ENCODE assay signal across 20 cellular contexts in genomic region chr4:176261481-176261880, GRCh38. TPM values are rescaled to one million over a fixed set of nuclear protein-coding genes. Genes with fewer than 3 reads are reported as not detected.
DNase-seq lines count a peak whose midpoint lies in the region; ATAC-seq and TF ChIP-seq lines count a peak whose summit lies in the region.
"Had no signal": no experiment of that assay in that cellular context is flagged by ENCODE, and none has a peak within 500 bp of the region (broad histone marks: within the 10 kb centered on the region; RNA-seq: fewer than 3 reads in every experiment).

No MANE protein-coding gene starts in this region.

- H3K56ac ChIP-seq in IMR-90 (ENCODE audit: extremely low read depth, insufficient read depth, low read length) = 0 out of 2 replicates have a peak overlapping the region, but pooled peaks have one; percentile 24

- H2AK9ac ChIP-seq in IMR-90 (replicated peaks; ENCODE audit: low read depth, low read length, poor library complexity) = no peak overlapping the region

- peak overlapping the region; percentile 32; the same call in 1 of the 2 replicates for H2BK20ac ChIP-seq in IMR-90 (ENCODE audit: low read depth, low read length)

- H3K9me3 ChIP-seq in IMR-90 (ENCODE audit: control insufficient read depth, insufficient read depth, low read length) (no peaks in the 10 kb centered on the region), HAP-1 (no peaks in the 10 kb centered on the region)

- BruUV-seq in IMR-90 (replicated peaks; lab: Mats Ljungman, UMichigan) = no TSS peak

- peak; percentile 50 for ATAC-seq in IMR-90 (ENCODE audit: low read depth)
- ATAC-seq in activated T-cell treated with anti-CD3 and anti-CD28 coated beads, Interleukin-2, amount 50 U/mL, for 4 hours = no peak
- no peak for ATAC-seq in HG02885 (IDR thresholded peaks at IDR 0.05; ENCODE audit: poor library complexity, unreplicated experiment)
- ATAC-seq: GM23338, SK-N-SH treated with all-trans-retinoic acid at 6 μM for 48 hours had no signal

- H3K14ac ChIP-seq in IMR-90 (replicated peaks; ENCODE audit: low read depth, low read length) = no peak overlapping the region; the same call in 1 of the 2 replicates

- H4K5ac ChIP-seq in IMR-90 (ENCODE audit: low read depth, low read length) = no peak overlapping the region; the same call in 1 of the 2 replicates

- H4K20me1 ChIP-seq in IMR-90 (ENCODE audit: insufficient read depth, low read length) = no peaks in the 10 kb centered on the region

- peaks cover 7% of the 10 kb centered on the region for H3K27me3 Mint-ChIP-seq in activated T-cell treated with anti-CD3 and anti-CD28 coated beads, Interleukin-2, amount 50 U/mL, for 4 hours (ENCODE audit: low read depth)

- H3K36me3 Mint-ChIP-seq in activated T-cell treated with anti-CD3 and anti-CD28 coated beads, Interleukin-2, amount 50 U/mL, for 4 hours (ENCODE audit: insufficient read depth) = no peaks in the 10 kb centered on the region
- H3K36me3 Mint-ChIP-seq: CD14-positive monocyte had no signal

- peak overlapping the region; percentile 76; the same call in 1 of the 2 replicates for H2BK120ac ChIP-seq in IMR-90 (ENCODE audit: low read depth, low read length)

- H2BK5ac ChIP-seq in IMR-90 (ENCODE audit: low read depth, low read length, poor library complexity, severe bottlenecking) = peak overlapping the region; percentile 94

- H2AFZ ChIP-seq in IMR-90 (replicated peaks; ENCODE audit: low read length, poor library complexity) = no peak overlapping the region
- H2AFZ ChIP-seq: GM23338 had no signal

- no peaks in the 10 kb centered on the region for H3K79me1 ChIP-seq in IMR-90 (ENCODE audit: low read depth in 1 of 2, low read length in 2 of 2)

- H3K9me1 ChIP-seq in IMR-90 (ENCODE audit: insufficient read depth, low read length) = no peaks in the 10 kb centered on the region; the same call in 1 of the 2 replicates

- no peak overlapping the region for H3K4me2 ChIP-seq in IMR-90 (ENCODE audit: low read depth, low read length)
- H3K4me2 ChIP-seq: GM23338 had no signal

- H3K27ac ChIP-seq in IMR-90 (ENCODE audit: insufficient read depth, low read length) = no peak overlapping the region

- intact Hi-C loops in IMR-90 (cut with micrococcal nuclease) = no loop called here

- H3K4ac ChIP-seq in IMR-90 (ENCODE audit: low read depth, low read length) = peak overlapping the region; percentile 59; the same call in 1 of the 2 replicates

- POLR2A ChIA-PET in IMR-90 (lab: Charles Lee; ENCODE audit: unreplicated experiment) = interaction anchor here (0.6 to 1.4 kb wide), 2 partner anchors 9 to 62 kb away, joined by 5 to 16 read pairs; no protein-coding TSS in a partner anchor

- H3K4me3 Mint-ChIP-seq in activated T-cell treated with anti-CD3 and anti-CD28 coated beads, Interleukin-2, amount 50 U/mL, for 4 hours = no peak overlapping the region
- H3K4me3 Mint-ChIP-seq: CD14-positive monocyte, GM23338 had no signal

- no peak overlapping the region for H3K4me3 ChIP-seq in IMR-90 (ENCODE audit: insufficient read depth, low read depth, low read length)
- no peak overlapping the region for H3K4me3 ChIP-seq in skeletal muscle cell (ENCODE audit: low read depth, low read length)
- no peak overlapping the region for H3K4me3 ChIP-seq in HAP-1
- H3K4me3 ChIP-seq: GM23338 had no signal

- peak overlapping the region; percentile 31 to 84; a peak in 1 of 4 replicates for H4K8ac ChIP-seq in IMR-90 (ENCODE audit: low read depth in 2 of 2, low read length in 2 of 2)

- H3K4me1 ChIP-seq in IMR-90 (ENCODE audit: control insufficient read depth, insufficient read depth, low read length) (peaks cover 17% of the 10 kb centered on the region), HAP-1 (peaks cover 9% of the 10 kb centered on the region)

- WGBS in IMR-90 (ENCODE audit: extremely low coverage in 2 of 2, insufficient read length in 1 of 2), 2 experiments = 40% methylated on average over 1 of the region's 3 CpGs; no CpG with 5 or more reads in 1 of the 2 experiments

- TF ChIP-seq CTCF in IMR-90 (conservative IDR thresholded peaks at IDR 0.05; ENCODE audit: low read depth, low read length) = no peak

- no peak overlapping the region for H3K23ac ChIP-seq in IMR-90 (ENCODE audit: low read depth, low read length)

- in situ Hi-C loops in IMR-90 (cut with MboI; ENCODE audit: low sequenced_read_pairs) = no loop called here
- in situ Hi-C loops in HAP-1 (cut with MboI; ENCODE audit: low sequenced_read_pairs) = no loop called here

- H3K9ac ChIP-seq in IMR-90 (ENCODE audit: low read depth, low read length) = no peak overlapping the region

- 0 out of 2 replicates have a peak overlapping the region, but pooled peaks have one; percentile 48 for H2AK5ac ChIP-seq in IMR-90 (ENCODE audit: low read depth, low read length)

- H3K4me1 Mint-ChIP-seq in activated T-cell treated with anti-CD3 and anti-CD28 coated beads, Interleukin-2, amount 50 U/mL, for 4 hours (ENCODE audit: low read depth) = no peaks in the 10 kb centered on the region
- H3K4me1 Mint-ChIP-seq: CD14-positive monocyte, GM23338 had no signal

- peak overlapping the region; percentile 74; the same call in 1 of the 2 replicates for H3K18ac ChIP-seq in IMR-90 (ENCODE audit: low read depth, low read length)

- no peak overlapping the region for H2BK15ac ChIP-seq in IMR-90 (ENCODE audit: low read depth, low read length)

- H3K9me3 Mint-ChIP-seq in activated T-cell treated with anti-CD3 and anti-CD28 coated beads, Interleukin-2, amount 50 U/mL, for 4 hours = no peaks in the 10 kb centered on the region
- H3K9me3 Mint-ChIP-seq: GM23338 had no signal

- dilution Hi-C loops in IMR-90 (cut with HindIII; ENCODE audit: low sequenced_read_pairs, unreplicated experiment) = no loop called here

- TF ChIP-seq RAD21 in IMR-90 (IDR thresholded peaks at IDR 0.05; ENCODE audit: low read length) = no peak

- no peaks in the 10 kb centered on the region for H3K36me3 ChIP-seq in IMR-90 (ENCODE audit: control insufficient read depth, insufficient read depth, low read length)
- no peaks in the 10 kb centered on the region for H3K36me3 ChIP-seq in HAP-1 (replicated peaks)

- TF ChIP-seq POLR2A in IMR-90 (IDR thresholded peaks at IDR 0.05; ENCODE audit: low read depth, low read length) = no peak

- CTCF ChIA-PET in IMR-90 (lab: Yijun Ruan, JAX) = no interaction called here

- H3K27me3 ChIP-seq in IMR-90 (ENCODE audit: control insufficient read depth, insufficient read depth, low read length) (no peaks in the 10 kb centered on the region), HAP-1 (ENCODE audit: low read depth) (no peaks in the 10 kb centered on the region)

- no peak overlapping the region for H4K91ac ChIP-seq in IMR-90 (ENCODE audit: insufficient read depth, low read depth, low read length)

- DNase-seq in IMR-90 (peak; percentile 80), fibroblast of gingiva (ENCODE audit: low read depth) (peak; percentile 57), iris pigment epithelial cell (ENCODE audit: low read depth) (peak; percentile 72), skeletal muscle cell (ENCODE audit: low read depth) (peak; percentile 89), HAP-1 (ENCODE audit: low spot score in 2 of 2) (no peak)
- DNase-seq in activated T-cell treated with anti-CD3 and anti-CD28 coated beads, Interleukin-2, amount 50 U/mL, for 4 hours = no peak
- no peak for DNase-seq in activated CD4-positive, alpha-beta T cell treated with anti-CD3 and anti-CD28 coated beads, Interleukin-2, amount 50 U/mL, for 4 hours
- DNase-seq: DMS79, NCI-H1105 treated with DMSO at 0.1 percent for 48 hours, NCI-H1694, NCI-H2081 treated with DMSO at 0.1 percent for 48 hours, NCI-H748 treated with DMSO at 0.1 percent for 48 hours, OCI-M1, SHP77 had no signal

TF ChIP-seq in IMR-90, 13 proteins besides CTCF, POLR2A, EP300 and RAD21 (continues in another document):
- TF ChIP-seq RCOR1 (IDR thresholded peaks at IDR 0.05; ENCODE audit: insufficient replicate concordance, low read length) (no peak), FOS (IDR thresholded peaks at IDR 0.05; ENCODE audit: low read depth, low read length) (no peak), BHLHE40 (IDR thresholded peaks at IDR 0.05; ENCODE audit: low read depth, low read length) (no peak), RFX5 (IDR thresholded peaks at IDR 0.05; ENCODE audit: low read depth, low read length) (no peak), SMC3 (IDR thresholded peaks at IDR 0.05; ENCODE audit: low read depth, low read length) (no peak), ELK1 (IDR thresholded peaks at IDR 0.05; ENCODE audit: borderline replicate concordance, low read depth, low read length) (no peak), USF2 (IDR thresholded peaks at IDR 0.05; ENCODE audit: low read depth, low read length) (no peak), CEBPB (IDR thresholded peaks at IDR 0.05; ENCODE audit: low read depth, low read length) (no peak), MAFK (IDR thresholded peaks at IDR 0.05; ENCODE audit: low read depth, low read length) (no peak), NFE2L2 (IDR thresholded peaks at IDR 0.05; ENCODE audit: low read depth, low read length) (no peak)

RNA-seq across cellular contexts. Expression of gene ASB5, which starts 7.5 kb away (rescaled TPM):
- 0.18 and 0.56 TPM in 2 replicates for total RNA-seq in IMR-90 (2012; rRNA removed)
- 0.21 and 0.32 TPM in 2 replicates for polyA plus RNA-seq in IMR-90 (2012; rRNA removed)
- 0.08 and 0.11 TPM in 2 replicates for polyA plus RNA-seq in IMR-90 (2012; cell fraction: cytosol; rRNA removed)
- 0.04 and 0.38 TPM in 2 replicates for polyA plus RNA-seq in IMR-90 (2012; cell fraction: nucleus; rRNA removed; ENCODE audit: low replicate concordance)
- total RNA-seq in activated T-cell treated with anti-CD3 and anti-CD28 coated beads, Interleukin-2, amount 50 U/mL, for 4 hours = not detected
- total RNA-seq: A673, GM23338, RPMI7951 had no signal
- polyA plus RNA-seq: CD14-positive monocyte, GM23338 had no signal

RNA-seq across cellular contexts. Expression of gene SPCS3, which starts 58.3 kb away (rescaled TPM):
- 77.4 and 131 TPM in 2 replicates for total RNA-seq in IMR-90 (2012; rRNA removed)
- polyA plus RNA-seq in IMR-90 (2012; rRNA removed) = 32.8 and 41.6 TPM in 2 replicates
- polyA plus RNA-seq in IMR-90 (2012; cell fraction: cytosol; rRNA removed) = 24.2 and 40.4 TPM in 2 replicates
- polyA plus RNA-seq in IMR-90 (2012; cell fraction: nucleus; rRNA removed; ENCODE audit: low replicate concordance) = 26.7 and 37.4 TPM in 2 replicates
- total RNA-seq in activated T-cell treated with anti-CD3 and anti-CD28 coated beads, Interleukin-2, amount 50 U/mL, for 4 hours = 100 to 1,000 TPM; 227 to 236 (median 231) TPM

Comparison
In these comparisons a context has a peak if more than half of its experiments do, and no peak if none do; other contexts are left out.
1. DNase-seq: peak in IMR-90 (single experiment), fibroblast of gingiva (single experiment), iris pigment epithelial cell (single experiment) and skeletal muscle cell (single experiment); none in activated T-cell treated with anti-CD3 and anti-CD28 coated beads, Interleukin-2, amount 50 U/mL, for 4 hours (single experiment), HAP-1 (0 of 2) and activated CD4-positive, alpha-beta T cell treated with anti-CD3 and anti-CD28 coated beads, Interleukin-2, amount 50 U/mL, for 4 hours (0 of 2).